ENCODE assay signal across 10 cellular contexts in genomic region chr6:157879034-157879872, GRCh38. TPM values are rescaled to one million over a fixed set of nuclear protein-coding genes. Genes with fewer than 3 reads are reported as not detected.
DNase-seq lines count a peak whose midpoint lies in the region; ATAC-seq and TF ChIP-seq lines count a peak whose summit lies in the region.
"Had no signal": no experiment of that assay in that cellular context is flagged by ENCODE, and none has a peak within 500 bp of the region (broad histone marks: within the 10 kb centered on the region; RNA-seq: fewer than 3 reads in every experiment).

No MANE protein-coding gene starts in this region.

- H3K27ac Mint-ChIP-seq in endodermal cell (peak overlapping the region; percentile 81), CD14-positive monocyte (no peak overlapping the region)

- H3K36me3 Mint-ChIP-seq in endodermal cell (ENCODE audit: low read depth) (peaks cover 47% of the 10 kb centered on the region), CD14-positive monocyte (peaks cover 54 to 55% of the 10 kb centered on the region in 2 donors)

- DNase-seq in endodermal cell (no peak), omental fat pad (ENCODE audit: low spot score) (no peak), PC-3 (no peak), CD14-positive monocyte (ENCODE audit: low spot score) (no peak)
- no peak for DNase-seq in stimulated activated CD4-positive, alpha-beta T cell treated with anti-CD3 and anti-CD28 coated beads, Interleukin-4, amount 100 ng/mL, for 24 hours

- H3K4me2 ChIP-seq in PC-3 (ENCODE audit: low read length), result no peak overlapping the region

- H3K4me1 Mint-ChIP-seq in endodermal cell (peaks cover 37% of the 10 kb centered on the region), CD14-positive monocyte (peaks cover 4% of the 10 kb centered on the region)

- CTCF ChIA-PET in PC-3 (lab: Charles Lee), result no interaction called here

- no peak for TF ChIP-seq CTCF in endodermal cell (conservative IDR thresholded peaks at IDR 0.05)
- TF ChIP-seq CTCF in omental fat pad (IDR thresholded peaks at IDR 0.05), result no peak
- TF ChIP-seq CTCF in PC-3 (conservative IDR thresholded peaks at IDR 0.05; ENCODE audit: low read depth, low read length), result no peak
- TF ChIP-seq CTCF in CD14-positive monocyte (IDR thresholded peaks at IDR 0.05), result no peak

- H2AFZ ChIP-seq in PC-3 (ENCODE audit: low read length), result no peak overlapping the region

- POLR2A ChIA-PET in PC-3 (lab: Charles Lee; ENCODE audit: unreplicated experiment), result no interaction called here

- peaks cover 8% of the 10 kb centered on the region for H3K4me1 ChIP-seq in endodermal cell (ENCODE audit: control insufficient read depth, insufficient read depth, low read length)
- H3K4me1 ChIP-seq in PC-3 (ENCODE audit: insufficient read depth, low read length), result no peaks in the 10 kb centered on the region

- H3K27me3 ChIP-seq in endodermal cell (ENCODE audit: control insufficient read depth, insufficient read depth, low read length, poor library complexity, severe bottlenecking) (no peaks in the 10 kb centered on the region), PC-3 (ENCODE audit: low read length) (no peaks in the 10 kb centered on the region)

- H3K27ac ChIP-seq in endodermal cell (ENCODE audit: low read depth, low read length), result no peak overlapping the region
- H3K27ac ChIP-seq in PC-3 (ENCODE audit: low read length), result no peak overlapping the region

- no peaks in the 10 kb centered on the region for H3K79me2 ChIP-seq in PC-3 (ENCODE audit: low read length)

- H3K27me3 Mint-ChIP-seq in endodermal cell (ENCODE audit: insufficient read depth) (no peaks in the 10 kb centered on the region), CD14-positive monocyte (ENCODE audit: low read depth in 3 of 3) (peaks cover 0 to 4% (median 0%) of the 10 kb centered on the region in 3 donors)

- no peaks in the 10 kb centered on the region for H3F3A ChIP-seq in PC-3 (ENCODE audit: low read length, unreplicated experiment)

- 49 to 58% methylated on average over 12 of the region's 12 CpGs for WGBS in endodermal cell (ENCODE audit: insufficient coverage in 1 of 2, insufficient read length in 1 of 2), 2 experiments

- H3K9me2 ChIP-seq in PC-3 (replicated peaks; ENCODE audit: low read length), result no peaks in the 10 kb centered on the region

- ATAC-seq in GM18519 (IDR thresholded peaks at IDR 0.05; ENCODE audit: low FRiP score, unreplicated experiment) (peak; percentile 84), GM21423 (IDR thresholded peaks at IDR 0.05; ENCODE audit: unreplicated experiment) (peak; percentile 72), HG03139 (IDR thresholded peaks at IDR 0.05; ENCODE audit: unreplicated experiment) (peak; percentile 81), omental fat pad (ENCODE audit: low FRiP score) (no peak), PC-3 (no peak)
- ATAC-seq: SK-N-SH treated with all-trans-retinoic acid at 6 μM for 48 hours had no signal

- H4K20me1 ChIP-seq in PC-3 (ENCODE audit: low read length), result no peaks in the 10 kb centered on the region

- no peaks in the 10 kb centered on the region for H3K9me3 Mint-ChIP-seq in endodermal cell
- no peaks in the 10 kb centered on the region for H3K9me3 Mint-ChIP-seq in CD14-positive monocyte
- H3K9me3 Mint-ChIP-seq: activated naive CD4-positive, alpha-beta T cell treated with anti-CD3 and anti-CD28 coated beads, Interleukin-2, amount 50 U/mL, for 72 hours had no signal

- no peaks in the 10 kb centered on the region for H3K9me3 ChIP-seq in endodermal cell (ENCODE audit: control insufficient read depth, low read length)
- no peaks in the 10 kb centered on the region for H3K9me3 ChIP-seq in PC-3 (ENCODE audit: low read length)

- no peak overlapping the region for H3K4me3 Mint-ChIP-seq in endodermal cell
- no peak overlapping the region for H3K4me3 Mint-ChIP-seq in CD14-positive monocyte

- intact Hi-C loops in PC-3 (cut with micrococcal nuclease) (no loop called here), CD14-positive monocyte (cut with micrococcal nuclease) (no loop called here)

- BruUV-seq in PC-3 (replicated peaks; lab: Mats Ljungman, UMichigan), result no TSS peak

- H3K9ac ChIP-seq in endodermal cell (ENCODE audit: extremely low read depth, low read length, poor library complexity, severe bottlenecking), result no peak overlapping the region
- no peak overlapping the region for H3K9ac ChIP-seq in PC-3 (ENCODE audit: low read length)

- H3K4me3 ChIP-seq in endodermal cell (ENCODE audit: low read length) (no peak overlapping the region), PC-3 (ENCODE audit: low read length) (no peak overlapping the region)

- H3K36me3 ChIP-seq in endodermal cell (ENCODE audit: control insufficient read depth, insufficient read depth, low read length) (peaks cover 67% of the 10 kb centered on the region), PC-3 (ENCODE audit: low read depth, low read length) (peaks cover 4% of the 10 kb centered on the region; the same call in 1 of the 2 replicates)

RNA-seq across cellular contexts. Expression of gene SNX9, which starts 56.2 kb away (rescaled TPM):
- total RNA-seq in endodermal cell (10 to 100 TPM; 30.6 to 33.0 TPM), omental fat pad (10 to 100 TPM; 61.8 to 89.6 (median 76.3) TPM), PC-3 (2014; rRNA removed) (18.0 and 21.3 TPM in 2 replicates)
- polyA plus RNA-seq in endodermal cell (2013, experiment 1 of 2), result 18.8 TPM
- 20.0 TPM for polyA plus RNA-seq in endodermal cell (2013, experiment 2 of 2)
- polyA plus RNA-seq in CD14-positive monocyte, result 1 to 10 TPM; 7.2 to 8.1 TPM

Comparison
In these comparisons a context has a peak if more than half of its experiments do, and no peak if none do; other contexts are left out.
1. ATAC-seq: peak in GM18519 (single experiment), GM21423 (single experiment) and HG03139 (single experiment); none in omental fat pad (single experiment) and PC-3 (single experiment).